ENCODE assay signal across 8 cellular contexts in genomic region chr16:22321340-22322001, GRCh38. TPM values are rescaled to one million over a fixed set of nuclear protein-coding genes. Genes with fewer than 3 reads are reported as not detected.
A peak's percentile ranks its signal among the peaks of the same experiment; 100 is the strongest.
DNase-seq lines count a peak whose midpoint lies in the region; ATAC-seq and TF ChIP-seq lines count a peak whose summit lies in the region.

No MANE protein-coding gene starts in this region.

- no peak overlapping the region for H3K4me3 Mint-ChIP-seq in activated CD8-positive, alpha-beta T cell treated with anti-CD3 and anti-CD28 coated beads, Interleukin-2, amount 10 ng/mL, durations not matched to agents 7 days and 5 days
- H3K4me3 Mint-ChIP-seq in mesothelial cell of epicardium: no peak overlapping the region

- TF ChIP-seq CTCF in BJ (IDR thresholded peaks at IDR 0.05; ENCODE audit: insufficient read depth, low read depth, low read length) (peak; percentile 90), mesothelial cell of epicardium (IDR thresholded peaks at IDR 0.05; ENCODE audit: unreplicated experiment) (peak; percentile 85)

- no peaks in the 10 kb centered on the region for H3K9me3 Mint-ChIP-seq in activated CD8-positive, alpha-beta T cell treated with anti-CD3 and anti-CD28 coated beads, Interleukin-2, amount 10 ng/mL, durations not matched to agents 7 days and 5 days (ENCODE audit: insufficient read depth)
- H3K9me3 Mint-ChIP-seq in mesothelial cell of epicardium: no peaks in the 10 kb centered on the region

- peak overlapping the region; percentile 20 for H3K27ac Mint-ChIP-seq in activated CD8-positive, alpha-beta T cell treated with anti-CD3 and anti-CD28 coated beads, Interleukin-2, amount 10 ng/mL, durations not matched to agents 7 days and 5 days
- H3K27ac Mint-ChIP-seq in mesothelial cell of epicardium: no peak overlapping the region

- H3K4me1 Mint-ChIP-seq in activated CD8-positive, alpha-beta T cell treated with anti-CD3 and anti-CD28 coated beads, Interleukin-2, amount 10 ng/mL, durations not matched to agents 7 days and 5 days (ENCODE audit: low read depth): no peaks in the 10 kb centered on the region
- H3K4me1 Mint-ChIP-seq in mesothelial cell of epicardium: no peaks in the 10 kb centered on the region

- no peaks in the 10 kb centered on the region for H3K4me1 ChIP-seq in effector memory CD4-positive, alpha-beta T cell (ENCODE audit: control insufficient read depth, insufficient read depth, low read length, poor library complexity, severe bottlenecking)

- POLR2A ChIA-PET in BJ (lab: Charles Lee): no interaction called here
- POLR2A ChIA-PET in activated CD8-positive, alpha-beta T cell treated with anti-CD3 and anti-CD28 coated beads, Interleukin-2, amount 10 ng/mL, durations not matched to agents 7 days and 5 days (lab: Charles Lee): interaction anchor here (1.0 kb wide), 1 partner anchor 36 kb away, joined by 3 read pairs; no protein-coding TSS in a partner anchor

- peaks cover 31% of the 10 kb centered on the region for H3K36me3 ChIP-seq in BJ (ENCODE audit: control insufficient read depth, insufficient read depth, low read length)
- peaks cover 90% of the 10 kb centered on the region for H3K36me3 ChIP-seq in effector memory CD4-positive, alpha-beta T cell (ENCODE audit: control insufficient read depth, insufficient read depth, low read length)

- ATAC-seq in HG02798 (IDR thresholded peaks at IDR 0.05; ENCODE audit: poor library complexity, unreplicated experiment) (peak; percentile 43), GM21360 (IDR thresholded peaks at IDR 0.05; ENCODE audit: unreplicated experiment) (no peak)
- ATAC-seq in activated CD8-positive, alpha-beta T cell treated with anti-CD3 and anti-CD28 coated beads, Interleukin-2, amount 10 ng/mL, durations not matched to agents 7 days and 5 days: peak; percentile 75

- no peak overlapping the region for H3K4me3 ChIP-seq in BJ (ENCODE audit: low read depth, low read length)
- H3K4me3 ChIP-seq in effector memory CD4-positive, alpha-beta T cell (ENCODE audit: insufficient read depth, low read depth, low read length, poor library complexity, severe bottlenecking): no peak overlapping the region

- H3K27me3 ChIP-seq in BJ (ENCODE audit: control insufficient read depth, insufficient read depth, low read length): no peaks in the 10 kb centered on the region
- H3K27me3 ChIP-seq in effector memory CD4-positive, alpha-beta T cell (replicated peaks; ENCODE audit: control insufficient read depth, insufficient read depth, low read length, poor library complexity, severe bottlenecking): no peaks in the 10 kb centered on the region

- no peak for DNase-seq in BJ (ENCODE audit: low read depth)
- peak; percentile 50 for DNase-seq in NCI-H774 (lab: John Stamatoyannopoulos, UW)
- DNase-seq in activated CD8-positive, alpha-beta T cell treated with anti-CD3 and anti-CD28 coated beads, Interleukin-2, amount 10 ng/mL, durations not matched to agents 7 days and 5 days: peak; percentile 82
- DNase-seq in effector memory CD4-positive, alpha-beta T cell: peak; percentile 45 to 66 (median 47)
- DNase-seq in mesothelial cell of epicardium (ENCODE audit: low spot score in 2 of 2, unreplicated experiment in 2 of 2): peak in 1 of 2 experiments; percentile 75
- DNase-seq in stimulated activated CD8-positive, alpha-beta memory T cell treated with anti-CD3 and anti-CD28 coated beads, Interleukin-4, amount 100 ng/mL, for 4 hours (ENCODE audit: low read depth in 2 of 2, low spot score in 1 of 2): peak; percentile 33 to 43

- H3K27me3 Mint-ChIP-seq in activated CD8-positive, alpha-beta T cell treated with anti-CD3 and anti-CD28 coated beads, Interleukin-2, amount 10 ng/mL, durations not matched to agents 7 days and 5 days (ENCODE audit: low read depth): no peaks in the 10 kb centered on the region
- no peaks in the 10 kb centered on the region for H3K27me3 Mint-ChIP-seq in mesothelial cell of epicardium (ENCODE audit: low read depth)

- CTCF ChIA-PET in BJ (lab: Yijun Ruan, JAX): interaction anchor here (0.6 to 1.5 kb wide), 11 partner anchors 8 to 666 kb away, joined by 3 to 8 read pairs (median 3); no protein-coding TSS in a partner anchor
- CTCF ChIA-PET in activated CD8-positive, alpha-beta T cell treated with anti-CD3 and anti-CD28 coated beads, Interleukin-2, amount 10 ng/mL, durations not matched to agents 7 days and 5 days (lab: Charles Lee): interaction anchor here (0.6 to 1.3 kb wide), 19 partner anchors 10 to 766 kb away, joined by 3 to 10 read pairs (median 4); partner anchors contain the start of gene POLR3E

- peaks cover 31% of the 10 kb centered on the region for H3K36me3 Mint-ChIP-seq in activated CD8-positive, alpha-beta T cell treated with anti-CD3 and anti-CD28 coated beads, Interleukin-2, amount 10 ng/mL, durations not matched to agents 7 days and 5 days (ENCODE audit: low read depth)
- H3K36me3 Mint-ChIP-seq in mesothelial cell of epicardium: peaks cover 8% of the 10 kb centered on the region

- H3K27ac ChIP-seq in effector memory CD4-positive, alpha-beta T cell (ENCODE audit: insufficient read depth, low read length, poor library complexity, severe bottlenecking): no peak overlapping the region

- no peaks in the 10 kb centered on the region for H3K9me3 ChIP-seq in effector memory CD4-positive, alpha-beta T cell (ENCODE audit: control insufficient read depth, low read length)

RNA-seq across cellular contexts. Expression of gene POLR3E, which starts 24.3 kb away (rescaled TPM):
- polyA plus RNA-seq in BJ (2011; rRNA removed): 36.6 and 60.9 TPM in 2 replicates
- polyA minus RNA-seq in BJ (2011; rRNA and poly(A)+ RNA removed): 105 and 158 TPM in 2 replicates
- total RNA-seq in activated CD8-positive, alpha-beta T cell treated with anti-CD3 and anti-CD28 coated beads, Interleukin-2, amount 10 ng/mL, durations not matched to agents 7 days and 5 days: 10 to 100 TPM; 43.8 to 49.9 TPM
- total RNA-seq in mesothelial cell of epicardium: 68.9 to 71.4 TPM (median 69.7 TPM) in 3 replicates

RNA-seq across cellular contexts. Expression of gene CDR2, which starts 52.9 kb away (rescaled TPM):
- polyA plus RNA-seq in BJ (2011; rRNA removed): 41.5 and 44.4 TPM in 2 replicates
- 23.1 and 23.7 TPM in 2 replicates for polyA minus RNA-seq in BJ (2011; rRNA and poly(A)+ RNA removed)
- total RNA-seq in activated CD8-positive, alpha-beta T cell treated with anti-CD3 and anti-CD28 coated beads, Interleukin-2, amount 10 ng/mL, durations not matched to agents 7 days and 5 days: 10 to 100 TPM; 39.1 to 44.6 TPM
- 26.3 to 33.0 TPM (median 27.3 TPM) in 3 replicates for total RNA-seq in mesothelial cell of epicardium
